In genomic region chr1:157724537-157725213, GRCh38 we compare ENCODE assay signal across 33 cellular contexts. TPM values are rescaled to one million over a fixed set of nuclear protein-coding genes. Genes with fewer than 3 reads are reported as not detected.
DNase-seq lines count a peak whose midpoint lies in the region; ATAC-seq, FAIRE-seq and TF ChIP-seq lines count a peak whose summit lies in the region.
"Had no signal": no experiment of that assay in that cellular context is flagged by ENCODE, and none has a peak within 500 bp of the region (broad histone marks: within the 10 kb centered on the region; RNA-seq: fewer than 3 reads in every experiment).

No MANE protein-coding gene starts in this region.

- peaks cover 44% of the 10 kb centered on the region for H3K4me1 ChIP-seq in OCI-LY7 (ENCODE audit: insufficient read depth, low read length, poor library complexity, severe bottlenecking)
- H3K4me1 ChIP-seq in endodermal cell (ENCODE audit: control insufficient read depth, insufficient read depth, low read length), result no peaks in the 10 kb centered on the region
- H3K4me1 ChIP-seq: left ventricle myocardium inferior, SJSA1, upper lobe of left lung had no signal

- peak overlapping the region in 1 of 2 donors; percentile 79 for H3K4me3 Mint-ChIP-seq in effector memory CD8-positive, alpha-beta T cell
- H3K4me3 Mint-ChIP-seq in endodermal cell, result no peak overlapping the region
- H3K4me3 Mint-ChIP-seq: activated naive CD4-positive, alpha-beta T cell treated with anti-CD3 and anti-CD28 coated beads for 36 hours; mesothelial cell of epicardium had no signal

- no peaks in the 10 kb centered on the region for H3K27me3 Mint-ChIP-seq in effector memory CD8-positive, alpha-beta T cell
- no peaks in the 10 kb centered on the region for H3K27me3 Mint-ChIP-seq in endodermal cell (ENCODE audit: insufficient read depth)

- no peak for TF ChIP-seq CTCF in OCI-LY7 (conservative IDR thresholded peaks at IDR 0.05; ENCODE audit: low read length)
- no peak for TF ChIP-seq CTCF in endodermal cell (conservative IDR thresholded peaks at IDR 0.05)

- no peaks in the 10 kb centered on the region for H3K9me2 ChIP-seq in OCI-LY7 (ENCODE audit: insufficient read depth, low read length)

- CTCF ChIA-PET in OCI-LY7 (lab: Charles Lee; ENCODE audit: unreplicated experiment), result no interaction called here

- H3K4me1 Mint-ChIP-seq in effector memory CD8-positive, alpha-beta T cell (ENCODE audit: low read depth in 2 of 2), result peaks cover 34 to 55% of the 10 kb centered on the region in 2 donors
- no peaks in the 10 kb centered on the region for H3K4me1 Mint-ChIP-seq in endodermal cell
- H3K4me1 Mint-ChIP-seq: mesothelial cell of epicardium had no signal

- peak; percentile 5 for FAIRE-seq in GM18507 (lab: Jason Lieb, UNC)
- FAIRE-seq: D721Med had no signal

- H2AFZ ChIP-seq in OCI-LY7 (ENCODE audit: low read length), result peak overlapping the region; percentile 61

- H4K20me1 ChIP-seq in OCI-LY7 (ENCODE audit: insufficient read depth, low read length), result no peaks in the 10 kb centered on the region

- H3K36me3 Mint-ChIP-seq in effector memory CD8-positive, alpha-beta T cell (ENCODE audit: insufficient read depth), result peaks cover 6% of the 10 kb centered on the region
- H3K36me3 Mint-ChIP-seq in endodermal cell (ENCODE audit: low read depth), result no peaks in the 10 kb centered on the region
- H3K36me3 Mint-ChIP-seq: mesothelial cell of epicardium had no signal

- H3K27ac ChIP-seq in OCI-LY7 (ENCODE audit: low read depth, low read length, poor library complexity, severe bottlenecking) (peak overlapping the region; percentile 93), endodermal cell (ENCODE audit: low read depth, low read length) (no peak overlapping the region)
- H3K27ac ChIP-seq: brain microvascular endothelial cell, C4-2B, left ventricle myocardium inferior, SJSA1, upper lobe of left lung had no signal

- H3K4me3 ChIP-seq in OCI-LY7 (ENCODE audit: low read depth, low read length, poor library complexity, severe bottlenecking) (no peak overlapping the region), endodermal cell (ENCODE audit: low read length) (no peak overlapping the region)
- H3K4me3 ChIP-seq: left ventricle myocardium inferior, SJSA1, skin epidermis, upper lobe of left lung had no signal

- WGBS in endodermal cell (ENCODE audit: insufficient coverage in 1 of 2, insufficient read length in 1 of 2), 2 experiments, result 78 to 90% methylated on average over 1 to 2 of the region's 2 CpGs

- BruUV-seq in OCI-LY7 (replicated peaks; lab: Mats Ljungman, UMichigan), result no TSS peak

- H3K27ac Mint-ChIP-seq in effector memory CD8-positive, alpha-beta T cell, result peak overlapping the region in 1 of 2 donors; percentile 85
- no peak overlapping the region for H3K27ac Mint-ChIP-seq in endodermal cell
- H3K27ac Mint-ChIP-seq: activated naive CD4-positive, alpha-beta T cell treated with anti-CD3 and anti-CD28 coated beads for 36 hours; mesothelial cell of epicardium; naive thymus-derived CD4-positive, alpha-beta T cell had no signal

- POLR2A ChIA-PET in OCI-LY7 (lab: Charles Lee), result interaction anchor here (0.7 to 1.9 kb wide), 4 partner anchors 12 to 149 kb away, joined by 3 to 7 read pairs (median 3); no protein-coding TSS in a partner anchor

- H3K4me2 ChIP-seq in OCI-LY7 (ENCODE audit: low read length), result peak overlapping the region; percentile 92

- peaks cover 46% of the 10 kb centered on the region for H3K9me3 ChIP-seq in OCI-LY7 (ENCODE audit: low read length)
- H3K9me3 ChIP-seq in endodermal cell (ENCODE audit: control insufficient read depth, low read length), result peaks cover 20% of the 10 kb centered on the region
- H3K9me3 ChIP-seq: SJSA1 had no signal

- H3K36me3 ChIP-seq in OCI-LY7 (ENCODE audit: insufficient read depth, low read length), result peaks cover 29% of the 10 kb centered on the region
- H3K36me3 ChIP-seq in endodermal cell (ENCODE audit: control insufficient read depth, insufficient read depth, low read length), result no peaks in the 10 kb centered on the region
- H3K36me3 ChIP-seq: brain microvascular endothelial cell, left ventricle myocardium inferior, SJSA1, upper lobe of left lung had no signal

- H3K79me2 ChIP-seq in OCI-LY7 (ENCODE audit: insufficient read depth, low read depth, low read length), result no peaks in the 10 kb centered on the region

- no peak overlapping the region for H3K9ac ChIP-seq in endodermal cell (ENCODE audit: extremely low read depth, low read length, poor library complexity, severe bottlenecking)

- peaks cover 3 to 8% of the 10 kb centered on the region in 2 donors for H3K9me3 Mint-ChIP-seq in effector memory CD8-positive, alpha-beta T cell
- H3K9me3 Mint-ChIP-seq in endodermal cell, result peaks cover 30% of the 10 kb centered on the region

- intact Hi-C loops in OCI-LY7 (cut with micrococcal nuclease; ENCODE audit: unreplicated experiment), result loop anchor here (10.0 kb wide), 1 partner anchor 50 kb away; the partner anchor contains the start of gene FCRL2

- DNase-seq in GM18507 (ENCODE audit: extremely low spot score, insufficient read length, low read depth), result no peak
- DNase-seq in OCI-LY7 (ENCODE audit: low spot score), result peak; percentile 22
- no peak for DNase-seq in effector memory CD8-positive, alpha-beta T cell
- DNase-seq in stimulated activated naive CD8-positive, alpha-beta T cell treated with anti-CD3 and anti-CD28 coated beads, Interleukin-15, Interleukin-2, amounts not matched to agents 100 U/mL and 50 U/mL, for 24 hours, result no peak
- DNase-seq in putamen (ENCODE audit: low spot score), result no peak
- no peak for DNase-seq in endodermal cell
- DNase-seq: activated naive CD4-positive, alpha-beta T cell treated with anti-CD3 and anti-CD28 coated beads for 36 hours; activated T-cell treated with anti-CD3 and anti-CD28 coated beads, Interleukin-2, amount 50 U/mL, for 48 hours; amniotic stem cell; brain microvascular endothelial cell; glutamatergic neuron; islet precursor cell; left ventricle myocardium inferior; NCI-H1092; NCI-H1930; NCI-H526 treated with DMSO at 0.1 percent for 48 hours; RPMI8226; stimulated activated CD8-positive, alpha-beta memory T cell treated with anti-CD3 and anti-CD28 coated beads, Interleukin-4, amount 100 ng/mL, for 48 hours; substantia nigra; upper lobe of left lung had no signal

- ATAC-seq in effector memory CD8-positive, alpha-beta T cell (replicated peaks), result peak; percentile 35
- peak; percentile 76 for ATAC-seq in stimulated activated naive CD8-positive, alpha-beta T cell treated with anti-CD3 and anti-CD28 coated beads, Interleukin-15, Interleukin-2, amounts not matched to agents 100 U/mL and 50 U/mL, for 24 hours
- ATAC-seq in GM21367 (IDR thresholded peaks at IDR 0.05; ENCODE audit: unreplicated experiment), result no peak

- no peaks in the 10 kb centered on the region for H3K27me3 ChIP-seq in endodermal cell (ENCODE audit: control insufficient read depth, insufficient read depth, low read length, poor library complexity, severe bottlenecking)
- H3K27me3 ChIP-seq: brain microvascular endothelial cell, SJSA1, upper lobe of left lung had no signal

RNA-seq across cellular contexts. Expression of gene FCRL3, which starts 24.1 kb away (rescaled TPM):
- 0.77 and 0.88 TPM in 2 replicates for total RNA-seq in OCI-LY7 (2014; rRNA removed; shearing (Covaris generic))
- total RNA-seq in OCI-LY7 (2022) (0.99 and 1.1 TPM in 2 replicates), endodermal cell (not detected)
- polyA plus RNA-seq in endodermal cell (2013, experiment 1 of 2), result not detected
- not detected for polyA plus RNA-seq in endodermal cell (2013, experiment 2 of 2)
- total RNA-seq: chondrocyte, H4, mesothelial cell of epicardium, osteoblast, renal cortical epithelial cell, SJSA1 had no signal

RNA-seq across cellular contexts. Expression of gene FCRL2, which starts 52.3 kb away (rescaled TPM):
- total RNA-seq in OCI-LY7 (2014; rRNA removed; shearing (Covaris generic)), result 9.5 and 11.5 TPM in 2 replicates
- total RNA-seq in OCI-LY7 (2022) (6.6 and 8.1 TPM in 2 replicates), endodermal cell (not detected)
- not detected for polyA plus RNA-seq in endodermal cell (2013, experiment 1 of 2)
- polyA plus RNA-seq in endodermal cell (2013, experiment 2 of 2), result not detected
- total RNA-seq: activated CD8-positive, alpha-beta memory T cell treated with anti-CD3 and anti-CD28 coated beads for 36 hours; activated naive CD4-positive, alpha-beta T cell treated with anti-CD3 and anti-CD28 coated beads for 36 hours; chondrocyte; H4; left ventricle myocardium inferior; mesothelial cell of epicardium; osteoblast; renal cortical epithelial cell; SJSA1; T-helper 1 cell treated with Interleukin-12 subunit alpha and Interleukin-12 subunit beta and Interleukin-4 antibody, amounts not matched to agents 30 ng/mL and 1 ng/mL, for 36 hours had no signal

Comparison
In these comparisons a context has a peak if more than half of its experiments do, and no peak if none do; other contexts are left out.
1. RNA of gene FCRL2, which starts 52.3 kb away (total RNA-seq): 6.6 to 11.5 TPM in OCI-LY7; not detected in endodermal cell; every median in the first group is over 4 times any median in the second.